19 cellular contexts compared by ENCODE assay signal in the genomic region with DNA sequence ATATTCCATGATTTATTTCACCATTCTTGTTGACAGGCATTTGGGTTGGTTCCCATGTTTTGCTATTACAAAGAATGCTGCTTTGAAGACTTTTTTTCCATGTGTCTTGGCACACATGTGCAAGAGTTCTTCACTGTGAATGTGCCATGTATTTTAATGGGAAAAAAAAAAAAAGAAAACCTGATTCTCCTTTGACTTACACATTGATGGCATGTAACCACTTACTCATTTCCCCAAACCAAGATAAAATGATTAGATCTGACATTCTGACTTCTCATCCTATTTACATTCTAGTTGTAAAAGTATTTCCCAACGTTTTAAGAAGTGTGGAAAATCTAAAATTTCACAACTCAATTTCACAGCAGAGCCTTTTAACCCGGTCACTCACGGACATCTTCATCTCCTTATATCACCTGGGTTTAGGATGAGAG. TPM values are rescaled to one million over a fixed set of nuclear protein-coding genes. Genes with fewer than 3 reads are reported as not detected.
DNase-seq lines count a peak whose midpoint lies in the region; ATAC-seq, FAIRE-seq and TF ChIP-seq lines count a peak whose summit lies in the region.
"Had no signal": no experiment of that assay in that cellular context is flagged by ENCODE, and none has a peak within 500 bp of the region (broad histone marks: within the 10 kb centered on the region; RNA-seq: fewer than 3 reads in every experiment).

No MANE protein-coding gene starts in this region.

- H3K9me3 Mint-ChIP-seq in neural crest cell: peaks cover 4% of the 10 kb centered on the region

- no peak overlapping the region for H2BK5ac ChIP-seq in neuronal stem cell (ENCODE audit: low read length)

- no peak overlapping the region for H3K27ac Mint-ChIP-seq in neural crest cell (ENCODE audit: unreplicated experiment)
- H3K27ac Mint-ChIP-seq: CD4-positive, alpha-beta memory T cell had no signal

- H3K4me3 ChIP-seq in neuronal stem cell (ENCODE audit: low read length in 2 of 2): no peak overlapping the region
- H3K4me3 ChIP-seq: SJSA1 had no signal

- H2AK5ac ChIP-seq in neuronal stem cell (ENCODE audit: low read depth, low read length): no peak overlapping the region

- H2BK120ac ChIP-seq in neuronal stem cell (ENCODE audit: low read depth, low read length): no peak overlapping the region

- peaks cover 2% of the 10 kb centered on the region for H3K79me1 ChIP-seq in neuronal stem cell (ENCODE audit: low read depth, low read length)

- peak; percentile 29 for FAIRE-seq in endometrium (lab: Jason Lieb, UNC)
- FAIRE-seq: colon, HTR-8/SVneo had no signal

- no peak overlapping the region for H2BK15ac ChIP-seq in neuronal stem cell (ENCODE audit: low read length)

- no peak overlapping the region for H3K14ac ChIP-seq in neuronal stem cell (ENCODE audit: low read length)

- no peak overlapping the region for H4K91ac ChIP-seq in neuronal stem cell (ENCODE audit: low read depth, low read length, poor library complexity)

- H3K36me3 Mint-ChIP-seq in neural crest cell (ENCODE audit: low read depth): peaks cover 10% of the 10 kb centered on the region
- H3K36me3 Mint-ChIP-seq: CD4-positive, alpha-beta memory T cell had no signal

- H3K9me3 ChIP-seq in neuronal stem cell (replicated peaks in 1 of 2; ENCODE audit: control insufficient read depth in 2 of 2, insufficient read depth in 1 of 2, low read depth in 1 of 2, low read length in 2 of 2): peaks cover 2 to 26% of the 10 kb centered on the region in 2 donors
- H3K9me3 ChIP-seq: SJSA1 had no signal

- no peak for ATAC-seq in GM19467 (IDR thresholded peaks at IDR 0.05; ENCODE audit: unreplicated experiment)

- no CpG with 5 or more reads among the region's 3 CpGs for WGBS in neuronal stem cell (ENCODE audit: extremely low coverage in 2 of 2, insufficient read length in 2 of 2, insufficient replicate concordance in 1 of 2), 2 donors

- H3K23ac ChIP-seq in neuronal stem cell (ENCODE audit: low read depth, low read length, poor library complexity): no peak overlapping the region

- no peak overlapping the region for H3K4me2 ChIP-seq in neuronal stem cell (ENCODE audit: insufficient read depth, low read length, poor library complexity, severe bottlenecking)

- peaks cover 2 to 4% of the 10 kb centered on the region in 2 donors for H3K4me1 ChIP-seq in neuronal stem cell (ENCODE audit: control insufficient read depth in 2 of 2, insufficient read depth in 1 of 2, low read depth in 1 of 2, low read length in 2 of 2)

- peaks cover 22% of the 10 kb centered on the region for H3K4me1 Mint-ChIP-seq in neural crest cell

- H2BK12ac ChIP-seq in neuronal stem cell (ENCODE audit: low read length): no peak overlapping the region

- H3K27me3 Mint-ChIP-seq in neural crest cell (ENCODE audit: low read depth): no peaks in the 10 kb centered on the region

- DNase-seq in EH (ENCODE audit: low read depth): peak; percentile 76
- DNase-seq in NCI-H446 treated with DMSO at 0.1 percent for 48 hours (lab: John Stamatoyannopoulos, UW): peak; percentile 88
- DNase-seq in neural crest cell (ENCODE audit: low read depth, low spot score): no peak
- DNase-seq in LoVo (ENCODE audit: low spot score): no peak
- DNase-seq in neuronal stem cell (ENCODE audit: low spot score): no peak
- DNase-seq in NCI-H345 (lab: John Stamatoyannopoulos, UW): no peak
- DNase-seq: activated CD4-positive, alpha-beta T cell treated with anti-CD3 and anti-CD28 coated beads, Interleukin-2, amount 50 U/mL, for 48 hours; activated T-cell treated with anti-CD3 and anti-CD28 coated beads for 4 hours; CD4-positive, alpha-beta memory T cell; NCI-H2171; stimulated activated CD8-positive, alpha-beta memory T cell treated with anti-CD3 and anti-CD28 coated beads, Interleukin-4, amount 100 ng/mL, for 48 hours; substantia nigra; WERI-Rb-1 had no signal

- no peak overlapping the region for H3K18ac ChIP-seq in neuronal stem cell (ENCODE audit: low read length)

- H2AFZ ChIP-seq in neuronal stem cell (ENCODE audit: low read length): no peak overlapping the region

- H3K4me3 Mint-ChIP-seq in neural crest cell: peak overlapping the region; percentile 65
- H3K4me3 Mint-ChIP-seq: CD4-positive, alpha-beta memory T cell had no signal

- no peak overlapping the region for H3K4ac ChIP-seq in neuronal stem cell (ENCODE audit: low read length)

- no peaks in the 10 kb centered on the region for H3K27me3 ChIP-seq in neuronal stem cell (ENCODE audit: control insufficient read depth in 3 of 3, insufficient read depth in 3 of 3, low read depth in 1 of 3, low read length in 3 of 3)
- H3K27me3 ChIP-seq: SJSA1 had no signal

- TF ChIP-seq CTCF in neural crest cell (conservative IDR thresholded peaks at IDR 0.05): no peak

- H3K36me3 ChIP-seq in neuronal stem cell (replicated peaks in 1 of 2; ENCODE audit: control insufficient read depth in 2 of 2, insufficient read depth in 2 of 2, low read length in 2 of 2): peaks cover 2 to 11% of the 10 kb centered on the region in 2 donors

- H3K9ac ChIP-seq in neuronal stem cell (ENCODE audit: low read depth, low read length, poor library complexity): no peak overlapping the region

- H4K8ac ChIP-seq in neuronal stem cell (ENCODE audit: low read depth, low read length): no peak overlapping the region

- no peak overlapping the region for H3K27ac ChIP-seq in neuronal stem cell (replicated peaks; ENCODE audit: low read length)
- H3K27ac ChIP-seq: SJSA1, WERI-Rb-1 had no signal

RNA-seq across cellular contexts. Expression of a gene that starts 4.4 kb away (rescaled TPM):
- 21.8 and 24.3 TPM in 2 replicates for total RNA-seq in neural crest cell
- 41.0 TPM for polyA plus RNA-seq in neuronal stem cell (2013, experiment 1 of 2)
- polyA plus RNA-seq in neuronal stem cell (2013, experiment 2 of 2): 42.6 TPM
- total RNA-seq: CD4-positive, alpha-beta memory T cell; T-helper 2 cell treated with Interferon-gamma antibody and Interleukin-4, amounts not matched to agents 100 ng/mL and 5 ng/mL, for 36 hours had no signal
- polyA plus RNA-seq: CD4-positive, alpha-beta memory T cell had no signal

Comparison
In these comparisons a context has a peak if more than half of its experiments do, and no peak if none do; other contexts are left out.
1. DNase-seq: peak in EH (single experiment) and NCI-H446 treated with DMSO at 0.1 percent for 48 hours (single experiment); none in neural crest cell (single experiment), LoVo (single experiment), neuronal stem cell (single experiment) and NCI-H345 (single experiment).